ENCODE assay signal across 1 cellular context in the genomic region with DNA sequence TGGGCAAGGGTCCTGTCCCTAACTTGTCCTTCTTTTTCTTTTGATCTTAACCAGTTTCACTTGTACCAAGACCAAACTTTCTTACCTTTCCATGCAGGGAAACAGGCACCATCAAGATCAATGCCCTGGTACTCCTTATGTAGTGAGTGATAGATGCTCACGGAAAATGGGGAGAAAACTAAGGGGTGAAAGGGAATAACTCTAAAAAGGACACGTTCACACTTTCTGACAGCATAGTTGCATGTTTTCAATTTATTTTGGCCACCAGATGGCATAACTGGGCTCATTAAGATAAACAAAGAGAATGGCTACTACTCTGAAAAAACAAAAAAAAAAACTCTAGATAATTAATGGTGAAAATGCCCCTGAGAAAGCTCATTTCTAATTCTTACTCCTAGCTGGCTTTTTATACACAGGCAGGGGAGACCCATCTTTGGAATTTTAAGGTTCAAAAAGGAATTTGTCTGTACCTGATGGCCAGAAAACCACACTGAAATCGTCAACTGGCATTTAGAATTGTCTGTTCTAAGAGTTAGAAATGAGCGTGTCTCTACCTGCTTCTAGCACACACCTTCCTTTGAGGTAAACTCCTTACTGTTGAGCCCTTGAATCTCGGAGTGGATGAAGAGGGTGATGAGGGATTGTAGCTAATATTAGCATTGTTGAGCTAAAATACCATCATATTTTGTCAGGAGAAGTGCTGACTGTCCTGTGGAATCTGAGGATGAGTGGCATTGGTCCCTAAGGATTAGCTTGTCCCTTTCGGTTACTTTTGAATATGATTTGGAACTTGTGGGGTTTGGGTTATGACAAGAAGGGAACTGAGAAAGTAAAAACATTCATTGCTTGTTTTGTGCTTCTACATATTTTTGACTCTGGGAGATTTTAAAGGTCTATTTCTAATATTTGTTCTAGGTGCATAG.
TF ChIP-seq lines count a peak whose summit lies in the region.

No MANE protein-coding gene starts in this region.

TF ChIP-seq in HepG2, 621 proteins besides CTCF, POLR2A, EP300 and RAD21 (continued from another document and continues in another):
- TF ChIP-seq TRAFD1 (CRISPR knock-in tag; IDR thresholded peaks at IDR 0.05; ENCODE audit: borderline replicate concordance) (0 out of 2 replicates have a peak, but pooled peaks have one; percentile 30), TARDBP (CRISPR knock-in tag; IDR thresholded peaks at IDR 0.05) (no peak), HNRNPH1 (optimal IDR thresholded peaks at IDR 0.05; ENCODE audit: low read depth, low read length) (no peak), ZNF33A (CRISPR knock-in tag; IDR thresholded peaks at IDR 0.05; ENCODE audit: borderline replicate concordance) (no peak), NKX3-1 (CRISPR knock-in tag; IDR thresholded peaks at IDR 0.05) (0 out of 2 replicates have a peak, but pooled peaks have one; percentile 22), RXRA (CRISPR knock-in tag; IDR thresholded peaks at IDR 0.05) (no peak), PHF8 (CRISPR knock-in tag; IDR thresholded peaks at IDR 0.05) (no peak), RBM22 (optimal IDR thresholded peaks at IDR 0.05; ENCODE audit: low read length) (no peak), ZNF136 (CRISPR knock-in tag; IDR thresholded peaks at IDR 0.05; ENCODE audit: low read depth) (peak; percentile 10; the same call in 1 of the 2 replicates), NCOA2 (CRISPR knock-in tag; IDR thresholded peaks at IDR 0.05) (no peak), SALL2 (CRISPR knock-in tag; IDR thresholded peaks at IDR 0.05) (no peak), SAFB2 (CRISPR knock-in tag; IDR thresholded peaks at IDR 0.05; ENCODE audit: borderline replicate concordance, low read depth) (no peak), NFATC3 (CRISPR knock-in tag; IDR thresholded peaks at IDR 0.05) (no peak), RFXAP (CRISPR knock-in tag; IDR thresholded peaks at IDR 0.05; ENCODE audit: borderline replicate concordance) (0 out of 2 replicates have a peak, but pooled peaks have one; percentile 7), DMTF1 (CRISPR knock-in tag; IDR thresholded peaks at IDR 0.05) (no peak), ZNF577 (CRISPR knock-in tag; IDR thresholded peaks at IDR 0.05; ENCODE audit: borderline replicate concordance, low read depth) (no peak), ZSCAN29 (CRISPR knock-in tag; conservative IDR thresholded peaks at IDR 0.05) (no peak), ZNF20 (CRISPR knock-in tag; IDR thresholded peaks at IDR 0.05) (no peak), ZNF251 (CRISPR knock-in tag; IDR thresholded peaks at IDR 0.05) (no peak), TFAP4 (IDR thresholded peaks at IDR 0.05; ENCODE audit: borderline replicate concordance, low read depth) (no peak), HIVEP1 (CRISPR knock-in tag; IDR thresholded peaks at IDR 0.05) (no peak), ZNF660 (CRISPR knock-in tag; IDR thresholded peaks at IDR 0.05; ENCODE audit: borderline replicate concordance, low read depth) (no peak), ARNT (IDR thresholded peaks at IDR 0.05) (no peak), TCF12 (IDR thresholded peaks at IDR 0.05) (no peak), TCF12 (CRISPR knock-in tag; IDR thresholded peaks at IDR 0.05) (no peak), ZNF407 (CRISPR knock-in tag; IDR thresholded peaks at IDR 0.05; ENCODE audit: not compliant biosample characterization) (no peak), ZKSCAN8 (CRISPR knock-in tag; IDR thresholded peaks at IDR 0.05; ENCODE audit: borderline replicate concordance) (no peak), DNMT3B (CRISPR knock-in tag; conservative IDR thresholded peaks at IDR 0.05) (no peak), ZFP37 (CRISPR knock-in tag; IDR thresholded peaks at IDR 0.05; ENCODE audit: borderline replicate concordance) (0 out of 2 replicates have a peak, but pooled peaks have one; percentile 36), ZNF253 (CRISPR knock-in tag; IDR thresholded peaks at IDR 0.05; ENCODE audit: borderline replicate concordance) (no peak), ZNF768 (CRISPR knock-in tag; IDR thresholded peaks at IDR 0.05) (no peak), NFYB (CRISPR knock-in tag; IDR thresholded peaks at IDR 0.05) (no peak), U2AF1 (optimal IDR thresholded peaks at IDR 0.05; ENCODE audit: low read depth, low read length) (no peak), ATF7 (IDR thresholded peaks at IDR 0.05) (no peak), ATF7 (CRISPR knock-in tag; IDR thresholded peaks at IDR 0.05) (no peak), ZBTB43 (CRISPR knock-in tag; conservative IDR thresholded peaks at IDR 0.05) (peak; percentile 64; the same call in 1 of the 2 replicates), NCOA5 (CRISPR knock-in tag; IDR thresholded peaks at IDR 0.05) (no peak), KLF12 (CRISPR knock-in tag; IDR thresholded peaks at IDR 0.05; ENCODE audit: borderline replicate concordance) (0 out of 2 replicates have a peak, but pooled peaks have one; percentile 22), ARNTL (CRISPR knock-in tag; IDR thresholded peaks at IDR 0.05) (no peak), ZBTB10 (CRISPR knock-in tag; IDR thresholded peaks at IDR 0.05; ENCODE audit: borderline replicate concordance) (peak; percentile 58; the same call in 1 of the 2 replicates)
- TF ChIP-seq, protein P1, sequence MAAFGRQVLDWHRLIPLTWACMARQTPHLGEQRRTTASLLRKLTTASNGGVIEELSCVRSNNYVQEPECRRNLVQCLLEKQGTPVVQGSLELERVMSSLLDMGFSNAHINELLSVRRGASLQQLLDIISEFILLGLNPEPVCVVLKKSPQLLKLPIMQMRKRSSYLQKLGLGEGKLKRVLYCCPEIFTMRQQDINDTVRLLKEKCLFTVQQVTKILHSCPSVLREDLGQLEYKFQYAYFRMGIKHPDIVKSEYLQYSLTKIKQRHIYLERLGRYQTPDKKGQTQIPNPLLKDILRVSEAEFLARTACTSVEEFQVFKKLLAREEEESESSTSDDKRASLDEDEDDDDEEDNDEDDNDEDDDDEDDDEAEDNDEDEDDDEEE (CRISPR knock-in tag; IDR thresholded peaks at IDR 0.05), result no peak
- TF ChIP-seq, protein P2, sequence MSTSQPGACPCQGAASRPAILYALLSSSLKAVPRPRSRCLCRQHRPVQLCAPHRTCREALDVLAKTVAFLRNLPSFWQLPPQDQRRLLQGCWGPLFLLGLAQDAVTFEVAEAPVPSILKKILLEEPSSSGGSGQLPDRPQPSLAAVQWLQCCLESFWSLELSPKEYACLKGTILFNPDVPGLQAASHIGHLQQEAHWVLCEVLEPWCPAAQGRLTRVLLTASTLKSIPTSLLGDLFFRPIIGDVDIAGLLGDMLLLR (CRISPR knock-in tag; IDR thresholded peaks at IDR 0.05), result no peak
